ENCODE assay signal across 1 cellular context in genomic region chr6:33143113-33143760, GRCh38.
TF ChIP-seq lines count a peak whose summit lies in the region.

No MANE protein-coding gene starts in this region.

TF ChIP-seq in GM23338, 12 proteins besides CTCF, POLR2A, EP300 and RAD21 (continued from another document):
- TF ChIP-seq POLR2AphosphoS5 (IDR thresholded peaks at IDR 0.05; ENCODE audit: low read depth): peak; percentile 38; the same call in 1 of the 2 replicates
